ENCODE assay signal across 1 cellular context in the genomic region with DNA sequence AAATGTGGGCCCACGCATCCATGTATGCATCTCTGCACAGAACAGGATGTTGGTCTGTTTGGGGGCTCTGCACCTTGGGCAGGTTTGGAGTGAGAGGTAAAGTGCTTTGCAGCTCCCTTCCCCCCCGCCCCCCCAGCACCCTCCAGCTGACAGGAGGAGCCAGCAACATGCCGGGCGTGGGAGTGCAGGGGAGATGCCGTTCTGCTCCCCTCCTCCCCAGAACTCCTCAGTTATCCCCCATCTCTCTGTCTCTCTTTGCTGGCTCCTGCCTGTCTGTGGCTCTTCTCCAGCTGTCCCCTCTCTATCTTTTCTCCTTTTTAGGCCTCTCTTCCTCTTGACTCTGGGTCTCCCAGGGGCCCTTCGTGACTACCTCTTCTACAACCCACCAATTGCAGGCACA.
TF ChIP-seq lines count a peak whose summit lies in the region.

No MANE protein-coding gene starts in this region.

TF ChIP-seq in HepG2, 621 proteins besides CTCF, POLR2A, EP300 and RAD21:
- TF ChIP-seq ZNF263 (CRISPR knock-in tag; IDR thresholded peaks at IDR 0.05) (peak; percentile 58), ZFP37 (CRISPR knock-in tag; IDR thresholded peaks at IDR 0.05; ENCODE audit: borderline replicate concordance) (no peak)
- TF ChIP-seq, protein P1, sequence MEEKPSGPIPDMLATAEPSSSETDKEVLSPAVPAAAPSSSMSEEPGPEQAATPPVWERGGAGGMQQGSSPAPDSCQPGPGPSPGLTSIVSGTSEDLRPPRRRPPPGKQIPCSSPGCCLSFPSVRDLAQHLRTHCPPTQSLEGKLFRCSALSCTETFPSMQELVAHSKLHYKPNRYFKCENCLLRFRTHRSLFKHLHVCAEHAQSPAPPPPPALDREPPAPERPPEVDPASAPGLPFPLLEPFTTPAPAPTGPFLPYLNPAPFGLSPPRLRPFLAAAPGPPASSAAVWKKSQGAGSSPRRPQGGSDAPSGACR (CRISPR knock-in tag; IDR thresholded peaks at IDR 0.05), result no peak
TF ChIP-seq in HepG2: peak in this region for 1.
